ENCODE assay signal across 10 cellular contexts in the genomic region with DNA sequence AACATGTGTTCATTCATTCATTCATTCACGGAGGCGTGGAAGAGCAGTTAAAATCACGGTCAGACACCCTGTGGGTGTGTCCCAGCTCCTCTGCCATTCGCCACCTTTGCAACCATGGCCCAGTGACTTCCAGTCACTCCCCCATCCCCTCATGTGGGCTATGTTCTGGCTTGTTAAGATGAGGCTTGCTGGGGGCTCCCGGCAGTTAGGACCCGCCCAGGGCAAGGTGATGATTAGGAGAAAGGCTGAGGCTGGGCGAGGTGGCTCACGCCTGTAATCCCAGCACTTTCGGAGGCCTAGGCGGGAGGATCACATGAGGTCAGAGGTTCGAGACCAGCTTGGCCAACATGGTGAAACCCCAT. TPM values are rescaled to one million over a fixed set of nuclear protein-coding genes. Genes with fewer than 3 reads are reported as not detected.
DNase-seq lines count a peak whose midpoint lies in the region; ATAC-seq, FAIRE-seq and TF ChIP-seq lines count a peak whose summit lies in the region.
"Had no signal": no experiment of that assay in that cellular context is flagged by ENCODE, and none has a peak within 500 bp of the region (broad histone marks: within the 10 kb centered on the region; RNA-seq: fewer than 3 reads in every experiment).

No MANE protein-coding gene starts in this region.

- H3K4me3 Mint-ChIP-seq in nephron, result no peak overlapping the region

- no peak for TF ChIP-seq EP300 in K562 (IDR thresholded peaks at IDR 0.05; ENCODE audit: low read length)

- peaks cover 9% of the 10 kb centered on the region for H3K4me1 Mint-ChIP-seq in nephron

- no peaks in the 10 kb centered on the region for H3K9me1 ChIP-seq in K562 (ENCODE audit: control insufficient read depth, insufficient read depth, low read length)

- peak overlapping the region; percentile 77 for H3K27ac ChIP-seq in left ventricle myocardium inferior (replicated peaks)
- H3K27ac ChIP-seq in K562 (ENCODE audit: extremely low read depth, low read depth, low read length), result no peak overlapping the region; the same call in 2 of the 3 replicates
- H3K27ac ChIP-seq in uterus, result peak overlapping the region; percentile 66 to 71

- no peak for TF ChIP-seq CTCF in left ventricle myocardium inferior (IDR thresholded peaks at IDR 0.05; ENCODE audit: borderline replicate concordance)
- no peak for TF ChIP-seq CTCF in K562 (IDR thresholded peaks at IDR 0.05 in 2 of 3, conservative IDR thresholded peaks at IDR 0.05 in 1 of 3; ENCODE audit: insufficient read depth in 2 of 3, low read depth in 1 of 3, low read length in 3 of 3)
- TF ChIP-seq CTCF in nephron (IDR thresholded peaks at IDR 0.05; ENCODE audit: unreplicated experiment in 3 of 3), result no peak
- no peak for TF ChIP-seq CTCF in uterus (IDR thresholded peaks at IDR 0.05)

- peak overlapping the region; percentile 68; the same call in 1 of the 2 replicates for H3K4me2 ChIP-seq in K562 (ENCODE audit: insufficient read depth, low read length)

- peaks cover 16% of the 10 kb centered on the region for H3K27me3 Mint-ChIP-seq in nephron (ENCODE audit: low read depth)

- H3K4me1 ChIP-seq in left ventricle myocardium inferior (peaks cover 16% of the 10 kb centered on the region), K562 (replicated peaks in 1 of 2; ENCODE audit: control insufficient read depth in 2 of 2, insufficient read depth in 2 of 2, low read length in 2 of 2) (peaks cover 14 to 28% of the 10 kb centered on the region in 2 experiments), uterus (peaks cover 0 to 9% of the 10 kb centered on the region in 2 donors)

- TF ChIP-seq POLR2A in K562 (conservative IDR thresholded peaks at IDR 0.05), result no peak
- no peak for TF ChIP-seq POLR2A in uterus (IDR thresholded peaks at IDR 0.05)

- H3K9ac ChIP-seq in K562 (ENCODE audit: insufficient read depth in 1 of 2, low read depth in 2 of 2, low read length in 2 of 2), result peak overlapping the region in 1 of 2 experiments; percentile 15; a peak in 1 of 4 replicates

- no peak for ATAC-seq in Right ventricle myocardium superior (ENCODE audit: poor library complexity)
- no peak for ATAC-seq in K562

- no TSS peak for BruUV-seq in K562 (replicated peaks; lab: Mats Ljungman, UMichigan)

- DNase-seq in left ventricle myocardium inferior (no peak), Right ventricle myocardium superior (no peak), K562 (ENCODE audit: extremely low read depth in 1 of 4, low spot score in 3 of 4) (peak in 2 of 4 experiments; percentile 34 to 39), uterus (no peak), SIG-M5 treated with dmso at 0.1 percent for 504 hours (lab: John Stamatoyannopoulos, UW; ENCODE audit: unreplicated experiment) (no peak), DMS53 treated with DMSO at 0.1 percent for 48 hours (lab: John Stamatoyannopoulos, UW; ENCODE audit: unreplicated experiment) (no peak)
- no peak for DNase-seq in stimulated activated naive CD4-positive, alpha-beta T cell (lab: John Stamatoyannopoulos, UW)
- DNase-seq: MM.1S had no signal

- CTCF ChIA-PET in K562 (lab: Yijun Ruan, JAX; ENCODE audit: low intra/inter-chr PET ratio), result interaction anchor here (1.5 kb wide), 1 partner anchor 51 kb away, joined by 6 read pairs; no protein-coding TSS in a partner anchor

- H3K9me3 Mint-ChIP-seq in nephron, result no peaks in the 10 kb centered on the region

- H3K36me3 Mint-ChIP-seq in nephron (ENCODE audit: low read depth), result no peaks in the 10 kb centered on the region

- H3K9me3 ChIP-seq in left ventricle myocardium inferior (replicated peaks) (no peaks in the 10 kb centered on the region), K562 (replicated peaks; ENCODE audit: control insufficient read depth, insufficient read depth, low read depth, low read length) (no peaks in the 10 kb centered on the region), uterus (no peaks in the 10 kb centered on the region)

- in situ Hi-C loops in K562 (cut with MboI), result loop anchor here (25.0 kb wide), 1 partner anchor 1490 kb away; a partner anchor contains a TSS

- FAIRE-seq in K562 (lab: Jason Lieb, UNC), result no peak
- FAIRE-seq: colon had no signal

- H3K79me2 ChIP-seq in K562 (ENCODE audit: control insufficient read depth, insufficient read depth, low read length), result no peaks in the 10 kb centered on the region

- no peaks in the 10 kb centered on the region for H4K20me1 ChIP-seq in K562 (replicated peaks; ENCODE audit: control insufficient read depth, insufficient read depth, low read length)

- H3K4me3 ChIP-seq in left ventricle myocardium inferior (peak overlapping the region; percentile 28), K562 (no peak overlapping the region), uterus (no peak overlapping the region)

- POLR2A ChIA-PET in K562 (lab: Yijun Ruan, JAX), result interaction anchor here (0.6 to 1.7 kb wide), 9 partner anchors 13 to 1080 kb away, joined by 3 to 7 read pairs (median 5); no protein-coding TSS in a partner anchor

- 22% methylated on average over 11 of the region's 11 CpGs for WGBS in K562 (ENCODE audit: insufficient coverage, low coverage, missing lambda C conversion rate)

- H3K36me3 ChIP-seq in left ventricle myocardium inferior (no peaks in the 10 kb centered on the region), K562 (ENCODE audit: control insufficient read depth, insufficient read depth, low read length) (no peaks in the 10 kb centered on the region), uterus (no peaks in the 10 kb centered on the region)

- H3K27ac Mint-ChIP-seq in nephron, result peak overlapping the region; percentile 6 to 81 (median 49)

- intact Hi-C loops in left ventricle myocardium inferior (cut with micrococcal nuclease), result no loop called here
- intact Hi-C loops in Right ventricle myocardium superior (cut with DNase I), result no loop called here
- intact Hi-C loops in K562 (cut with micrococcal nuclease), result no loop called here
- intact Hi-C loops in uterus (cut with DNase I; ENCODE audit: low total_unique reads), result no loop called here

- H2AFZ ChIP-seq in K562 (ENCODE audit: low read depth, low read length), result peak overlapping the region; percentile 84; the same call in 1 of the 2 replicates

- TF ChIP-seq RAD21 in K562 (CRISPR knock-in tag; conservative IDR thresholded peaks at IDR 0.05 in 1 of 2, IDR thresholded peaks at IDR 0.05 in 1 of 2), result no peak

- H3K27me3 ChIP-seq in left ventricle myocardium inferior (ENCODE audit: low read depth), result peaks cover 5% of the 10 kb centered on the region
- H3K27me3 ChIP-seq in K562 (ENCODE audit: control insufficient read depth in 2 of 2, insufficient read depth in 2 of 2, low read length in 2 of 2), result no peaks in the 10 kb centered on the region; a peak in 1 of 5 replicates
- H3K27me3 ChIP-seq in uterus, result no peaks in the 10 kb centered on the region

RNA-seq across cellular contexts. Expression of a gene that starts 24.9 kb away (rescaled TPM):
- 1.9 TPM for total RNA-seq in left ventricle myocardium inferior
- 4.5 TPM for total RNA-seq in Right ventricle myocardium superior
- total RNA-seq in K562 (2011; cell fraction: chromatin; rRNA removed; ENCODE audit: low replicate concordance), result 0.28 TPM in 1 of 2 replicates, not detected in the other
- total RNA-seq in K562 (2011; cell fraction: nucleolus; rRNA removed), result not detected in 2 replicates
- total RNA-seq in K562 (2011; cell fraction: nucleoplasm; rRNA removed), result 0.22 TPM in 1 of 2 replicates, not detected in the other
- total RNA-seq in K562 (2014; rRNA removed), result 0.08 TPM in 1 of 2 replicates, not detected in the other
- not detected in 2 replicates for total RNA-seq in K562 (2014; rRNA removed; fragmentation: Illumina TruSeq; extraction: Trizol)
- total RNA-seq in K562 (2015; rRNA removed; fragmentation: Illumina TruSeq; extraction: Trizol), result not detected in 2 replicates
- not detected in 2 replicates for total RNA-seq in K562 (2021)
- polyA plus RNA-seq in K562 (2011; rRNA removed), result 0.05 and 0.13 TPM in 2 replicates
- polyA plus RNA-seq in K562 (2011; cell fraction: cytosol; rRNA removed), result 0.21 and 0.25 TPM in 2 replicates
- 0.07 TPM in 1 of 2 replicates, not detected in the other for polyA plus RNA-seq in K562 (2011; cell fraction: nucleus; rRNA removed)
- 0.10 and 0.30 TPM in 2 replicates for polyA plus RNA-seq in K562 (2012)
- polyA plus RNA-seq in K562 (2014; fragmentation: Illumina TruSeq; extraction: Trizol), result 0.11 TPM in 1 of 2 replicates, not detected in the other
- not detected for polyA plus RNA-seq in K562 (2014; fragmentation: Nextera tagmentation; extraction: Ambion mirVana)
- not detected in 2 replicates for polyA plus RNA-seq in K562 (2014; rRNA removed)
- 0.09 and 0.18 TPM in 2 replicates for polyA minus RNA-seq in K562 (2011; rRNA and poly(A)+ RNA removed)
- polyA minus RNA-seq in K562 (2011; cell fraction: cytosol; rRNA and poly(A)+ RNA removed), result 0.76 and 1.2 TPM in 2 replicates
- polyA minus RNA-seq in K562 (2011; cell fraction: nucleus; rRNA and poly(A)+ RNA removed), result 0.33 and 0.40 TPM in 2 replicates
- 1 to 10 TPM in 3 of 4 donors, not detected in 1; 1.3 to 7.5 (median 4.2) TPM for total RNA-seq in uterus

RNA-seq across cellular contexts. Expression of a gene that starts 25.2 kb away (rescaled TPM):
- total RNA-seq in left ventricle myocardium inferior (10.6 TPM), Right ventricle myocardium superior (10.0 TPM), K562 (2014; rRNA removed) (21.5 and 24.5 TPM in 2 replicates), K562 (2014; rRNA removed; fragmentation: Illumina TruSeq; extraction: Trizol) (23.4 and 23.9 TPM in 2 replicates), K562 (2015; rRNA removed; fragmentation: Illumina TruSeq; extraction: Trizol) (23.7 and 25.4 TPM in 2 replicates), K562 (2021) (28.6 and 28.7 TPM in 2 replicates), uterus (10 to 100 TPM in 3 of 4 donors, 1 to 10 TPM in 1; 4.1 to 33.9 (median 13.2) TPM)
- 77.2 and 131 TPM in 2 replicates for total RNA-seq in K562 (2011; cell fraction: chromatin; rRNA removed; ENCODE audit: low replicate concordance)
- total RNA-seq in K562 (2011; cell fraction: nucleolus; rRNA removed), result 102 and 116 TPM in 2 replicates
- total RNA-seq in K562 (2011; cell fraction: nucleoplasm; rRNA removed), result 91.4 and 101 TPM in 2 replicates
- polyA plus RNA-seq in K562 (2011; rRNA removed) (28.9 and 36.5 TPM in 2 replicates), K562 (2014; fragmentation: Illumina TruSeq; extraction: Trizol) (24.6 and 27.0 TPM in 2 replicates), K562 (2014; fragmentation: Nextera tagmentation; extraction: Ambion mirVana) (1 to 10 TPM; 4.2 to 6.9 TPM), K562 (2014; rRNA removed) (28.1 and 29.2 TPM in 2 replicates)
- 28.1 and 29.3 TPM in 2 replicates for polyA plus RNA-seq in K562 (2011; cell fraction: cytosol; rRNA removed)
- 23.9 and 27.6 TPM in 2 replicates for polyA plus RNA-seq in K562 (2011; cell fraction: nucleus; rRNA removed)
- polyA plus RNA-seq in K562 (2012), result 19.3 and 22.5 TPM in 2 replicates
- polyA minus RNA-seq in K562 (2011; rRNA and poly(A)+ RNA removed), result 27.4 and 40.5 TPM in 2 replicates
- 11.3 and 14.8 TPM in 2 replicates for polyA minus RNA-seq in K562 (2011; cell fraction: cytosol; rRNA and poly(A)+ RNA removed)
- polyA minus RNA-seq in K562 (2011; cell fraction: nucleus; rRNA and poly(A)+ RNA removed), result 19.0 and 21.8 TPM in 2 replicates

RNA-seq across cellular contexts. Expression of a gene that starts 46.2 kb away (rescaled TPM):
- total RNA-seq in left ventricle myocardium inferior (12.9 TPM), Right ventricle myocardium superior (12.0 TPM), K562 (2014; rRNA removed) (44.4 and 46.0 TPM in 2 replicates), K562 (2014; rRNA removed; fragmentation: Illumina TruSeq; extraction: Trizol) (39.9 and 45.9 TPM in 2 replicates), K562 (2015; rRNA removed; fragmentation: Illumina TruSeq; extraction: Trizol) (54.3 and 55.5 TPM in 2 replicates), K562 (2021) (49.5 and 51.3 TPM in 2 replicates), uterus (10 to 100 TPM; 13.1 to 40.3 (median 33.0) TPM)
- 109 and 165 TPM in 2 replicates for total RNA-seq in K562 (2011; cell fraction: chromatin; rRNA removed; ENCODE audit: low replicate concordance)
- 107 and 123 TPM in 2 replicates for total RNA-seq in K562 (2011; cell fraction: nucleolus; rRNA removed)
- 121 and 138 TPM in 2 replicates for total RNA-seq in K562 (2011; cell fraction: nucleoplasm; rRNA removed)
- polyA plus RNA-seq in K562 (2011; rRNA removed) (74.8 and 85.8 TPM in 2 replicates), K562 (2014; fragmentation: Illumina TruSeq; extraction: Trizol) (68.9 and 74.0 TPM in 2 replicates), K562 (2014; fragmentation: Nextera tagmentation; extraction: Ambion mirVana) (1 to 10 TPM; 4.5 to 9.9 TPM), K562 (2014; rRNA removed) (67.9 and 74.7 TPM in 2 replicates)
- polyA plus RNA-seq in K562 (2011; cell fraction: cytosol; rRNA removed), result 67.0 and 76.5 TPM in 2 replicates
- polyA plus RNA-seq in K562 (2011; cell fraction: nucleus; rRNA removed), result 41.7 and 44.0 TPM in 2 replicates
- polyA plus RNA-seq in K562 (2012), result 55.0 and 59.0 TPM in 2 replicates
- 56.3 and 66.1 TPM in 2 replicates for polyA minus RNA-seq in K562 (2011; rRNA and poly(A)+ RNA removed)
- 27.0 and 29.2 TPM in 2 replicates for polyA minus RNA-seq in K562 (2011; cell fraction: cytosol; rRNA and poly(A)+ RNA removed)
- 23.3 and 34.1 TPM in 2 replicates for polyA minus RNA-seq in K562 (2011; cell fraction: nucleus; rRNA and poly(A)+ RNA removed)

RNA-seq across cellular contexts. Expression of a gene that starts 57.3 kb away (rescaled TPM):
- total RNA-seq in left ventricle myocardium inferior (30.0 TPM), Right ventricle myocardium superior (31.4 TPM), K562 (2014; rRNA removed) (196 and 199 TPM in 2 replicates), K562 (2014; rRNA removed; fragmentation: Illumina TruSeq; extraction: Trizol) (199 and 240 TPM in 2 replicates), K562 (2015; rRNA removed; fragmentation: Illumina TruSeq; extraction: Trizol) (220 and 223 TPM in 2 replicates), K562 (2021) (89.0 and 94.6 TPM in 2 replicates), uterus (10 to 100 TPM; 17.4 to 56.9 (median 35.0) TPM)
- 68.6 and 74.7 TPM in 2 replicates for total RNA-seq in K562 (2011; cell fraction: chromatin; rRNA removed; ENCODE audit: low replicate concordance)
- 46.6 and 51.7 TPM in 2 replicates for total RNA-seq in K562 (2011; cell fraction: nucleolus; rRNA removed)
- 66.1 and 96.3 TPM in 2 replicates for total RNA-seq in K562 (2011; cell fraction: nucleoplasm; rRNA removed)
- polyA plus RNA-seq in K562 (2011; rRNA removed) (109 and 202 TPM in 2 replicates), K562 (2014; fragmentation: Illumina TruSeq; extraction: Trizol) (210 and 222 TPM in 2 replicates), K562 (2014; fragmentation: Nextera tagmentation; extraction: Ambion mirVana) (100 to 1,000 TPM; 132 to 266 TPM), K562 (2014; rRNA removed) (228 and 240 TPM in 2 replicates)
- 59.0 and 71.4 TPM in 2 replicates for polyA plus RNA-seq in K562 (2011; cell fraction: cytosol; rRNA removed)
- 17.0 and 17.5 TPM in 2 replicates for polyA plus RNA-seq in K562 (2011; cell fraction: nucleus; rRNA removed)
- 93.6 and 169 TPM in 2 replicates for polyA plus RNA-seq in K562 (2012)
- 131 and 142 TPM in 2 replicates for polyA minus RNA-seq in K562 (2011; rRNA and poly(A)+ RNA removed)
- 32.3 and 42.4 TPM in 2 replicates for polyA minus RNA-seq in K562 (2011; cell fraction: cytosol; rRNA and poly(A)+ RNA removed)
- 14.0 and 19.8 TPM in 2 replicates for polyA minus RNA-seq in K562 (2011; cell fraction: nucleus; rRNA and poly(A)+ RNA removed)

RNA-seq across cellular contexts. Expression of a gene that starts 57.5 kb away (rescaled TPM):
- total RNA-seq in left ventricle myocardium inferior, result 13.2 TPM
- 10.4 TPM for total RNA-seq in Right ventricle myocardium superior
- 152 and 399 TPM in 2 replicates for total RNA-seq in K562 (2011; cell fraction: chromatin; rRNA removed; ENCODE audit: low replicate concordance)
- total RNA-seq in K562 (2011; cell fraction: nucleolus; rRNA removed), result 296 and 299 TPM in 2 replicates
- 160 and 192 TPM in 2 replicates for total RNA-seq in K562 (2011; cell fraction: nucleoplasm; rRNA removed)
- 77.0 and 115 TPM in 2 replicates for total RNA-seq in K562 (2014; rRNA removed)
- 20.6 and 22.0 TPM in 2 replicates for total RNA-seq in K562 (2014; rRNA removed; fragmentation: Illumina TruSeq; extraction: Trizol)
- 41.3 and 44.8 TPM in 2 replicates for total RNA-seq in K562 (2015; rRNA removed; fragmentation: Illumina TruSeq; extraction: Trizol)
- total RNA-seq in K562 (2021), result 119 and 136 TPM in 2 replicates
- 54.6 and 81.2 TPM in 2 replicates for polyA plus RNA-seq in K562 (2011; rRNA removed)
- polyA plus RNA-seq in K562 (2011; cell fraction: cytosol; rRNA removed), result 64.8 and 118 TPM in 2 replicates
- 369 and 565 TPM in 2 replicates for polyA plus RNA-seq in K562 (2011; cell fraction: nucleus; rRNA removed)
- 82.0 and 122 TPM in 2 replicates for polyA plus RNA-seq in K562 (2012)
- polyA plus RNA-seq in K562 (2014; fragmentation: Illumina TruSeq; extraction: Trizol), result 49.1 and 76.2 TPM in 2 replicates
- polyA plus RNA-seq in K562 (2014; fragmentation: Nextera tagmentation; extraction: Ambion mirVana), result 1 to 10 TPM; 1.9 to 3.2 TPM
- polyA plus RNA-seq in K562 (2014; rRNA removed), result 103 and 104 TPM in 2 replicates
- 25.8 and 37.9 TPM in 2 replicates for polyA minus RNA-seq in K562 (2011; rRNA and poly(A)+ RNA removed)
- polyA minus RNA-seq in K562 (2011; cell fraction: cytosol; rRNA and poly(A)+ RNA removed), result 39.3 and 57.6 TPM in 2 replicates
- 82.0 and 96.4 TPM in 2 replicates for polyA minus RNA-seq in K562 (2011; cell fraction: nucleus; rRNA and poly(A)+ RNA removed)
- 10 to 100 TPM in 2 of 4 donors, 1 to 10 TPM in 2; 5.6 to 46.7 (median 11.1) TPM for total RNA-seq in uterus
